Comparison of ENCODE assay signal across 21 cellular contexts in the genomic region with DNA sequence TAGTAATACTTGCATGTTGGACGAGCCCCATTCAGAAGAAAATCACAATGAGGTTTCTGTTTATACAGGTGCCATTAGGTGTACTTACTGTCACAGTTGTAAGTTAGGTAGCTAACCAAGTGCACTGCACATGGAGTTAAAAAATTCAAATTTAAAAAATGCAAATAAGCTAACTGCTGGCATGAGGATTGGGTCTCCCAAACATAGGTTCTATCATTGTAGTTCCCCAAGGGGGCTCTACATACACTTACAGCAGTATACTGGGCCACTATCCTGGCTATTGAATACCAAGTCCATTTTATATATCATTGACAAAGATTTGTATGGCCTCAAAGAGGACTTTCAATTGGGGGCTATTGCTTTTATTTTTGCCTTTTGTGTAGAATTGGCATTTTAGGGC.
"Had no signal": no experiment of that assay in that cellular context is flagged by ENCODE, and none has a peak within 500 bp of the region (broad histone marks: within the 10 kb centered on the region; RNA-seq: fewer than 3 reads in every experiment).

No MANE protein-coding gene starts in this region.

- H3K4me3 ChIP-seq: adrenal gland, SK-N-MC had no signal

- H3K9me3 ChIP-seq: adrenal gland had no signal

- H3K4me3 Mint-ChIP-seq: activated CD8-positive, alpha-beta T cell treated with anti-CD3 and anti-CD28 coated beads for 36 hours; activated naive CD8-positive, alpha-beta T cell treated with anti-CD3 and anti-CD28 coated beads, Interleukin-2, amount 10 ng/mL, durations not matched to agents 7 days and 5 days; activated T-cell treated with anti-CD3 and anti-CD28 coated beads, Interleukin-2, amount 50 U/mL, for 72 hours had no signal

- H3K27me3 Mint-ChIP-seq: activated CD8-positive, alpha-beta T cell treated with anti-CD3 and anti-CD28 coated beads for 36 hours; activated naive CD8-positive, alpha-beta T cell treated with anti-CD3 and anti-CD28 coated beads, Interleukin-2, amount 10 ng/mL, durations not matched to agents 7 days and 5 days had no signal

- H3K36me3 ChIP-seq: adrenal gland had no signal

- ATAC-seq: activated CD4-positive, CD25-positive, alpha-beta regulatory T cell treated with anti-CD3 and anti-CD28 coated beads, Interleukin-2, amount 50 U/mL, for 24 hours; activated CD8-positive, alpha-beta T cell treated with anti-CD3 and anti-CD28 coated beads for 36 hours; activated T-cell treated with anti-CD3 and anti-CD28 coated beads, Interleukin-2, amount 50 U/mL, for 72 hours had no signal

- H3K4me1 ChIP-seq: adrenal gland had no signal

- H3K36me3 Mint-ChIP-seq: activated naive CD8-positive, alpha-beta T cell treated with anti-CD3 and anti-CD28 coated beads, Interleukin-2, amount 10 ng/mL, durations not matched to agents 7 days and 5 days had no signal

- H3K27me3 ChIP-seq: adrenal gland had no signal

- H3K9me3 Mint-ChIP-seq: activated naive CD8-positive, alpha-beta T cell treated with anti-CD3 and anti-CD28 coated beads, Interleukin-2, amount 10 ng/mL, durations not matched to agents 7 days and 5 days; activated T-cell treated with anti-CD3 and anti-CD28 coated beads, Interleukin-2, amount 50 U/mL, for 72 hours had no signal

- H3K4me1 Mint-ChIP-seq: activated naive CD8-positive, alpha-beta T cell treated with anti-CD3 and anti-CD28 coated beads, Interleukin-2, amount 10 ng/mL, durations not matched to agents 7 days and 5 days had no signal

- DNase-seq: activated CD4-positive, alpha-beta T cell treated with anti-CD3 and anti-CD28 coated beads for 4 hours; activated CD8-positive, alpha-beta memory T cell treated with anti-CD3 and anti-CD28 coated beads, Interleukin-2, amount 50 U/mL, for 4 hours; activated CD8-positive, alpha-beta T cell treated with anti-CD3 and anti-CD28 coated beads for 36 hours; activated gamma-delta T cell treated with Interleukin-2 at 50 U/mL for 16 hours; activated naive CD4-positive, alpha-beta T cell treated with anti-CD3 and anti-CD28 coated beads, Interleukin-2, amount 50 U/mL, for 16 hours; activated naive CD8-positive, alpha-beta T cell treated with anti-CD3 and anti-CD28 coated beads, Interleukin-2, amount 10 ng/mL, durations not matched to agents 7 days and 5 days; activated T-cell treated with anti-CD3 and anti-CD28 coated beads, Interleukin-2, amount 50 U/mL, for 72 hours; adrenal gland; anterior cingulate cortex; cerebellar nuclear complex; Kasumi-1; NCI-H1092 treated with DMSO at 0.1 percent for 48 hours; NCI-H1436 treated with DMSO at 0.1 percent for 48 hours; NCI-H187; NCI-H2081; NCI-H446; NCI-H524 treated with DMSO at 0.1 percent for 48 hours; T-helper 1 cell had no signal

- H3K27ac ChIP-seq: adrenal gland, SK-N-MC had no signal

- H3K27ac Mint-ChIP-seq: activated CD8-positive, alpha-beta T cell treated with anti-CD3 and anti-CD28 coated beads for 36 hours; activated naive CD8-positive, alpha-beta T cell treated with anti-CD3 and anti-CD28 coated beads, Interleukin-2, amount 10 ng/mL, durations not matched to agents 7 days and 5 days; activated T-cell treated with anti-CD3 and anti-CD28 coated beads, Interleukin-2, amount 50 U/mL, for 72 hours; activated T-helper 2 cell treated with anti-CD3 and anti-CD28 coated beads, Interferon-gamma antibody, Interleukin-2, Interleukin-4, amounts not matched to agents 10 μg/mL and 5 μg/mL and 100 μg/mL, durations not matched to agents 14 hours and 24 hours and 36 hours had no signal
